Comparison of ENCODE assay signal across 18 cellular contexts in the genomic region with DNA sequence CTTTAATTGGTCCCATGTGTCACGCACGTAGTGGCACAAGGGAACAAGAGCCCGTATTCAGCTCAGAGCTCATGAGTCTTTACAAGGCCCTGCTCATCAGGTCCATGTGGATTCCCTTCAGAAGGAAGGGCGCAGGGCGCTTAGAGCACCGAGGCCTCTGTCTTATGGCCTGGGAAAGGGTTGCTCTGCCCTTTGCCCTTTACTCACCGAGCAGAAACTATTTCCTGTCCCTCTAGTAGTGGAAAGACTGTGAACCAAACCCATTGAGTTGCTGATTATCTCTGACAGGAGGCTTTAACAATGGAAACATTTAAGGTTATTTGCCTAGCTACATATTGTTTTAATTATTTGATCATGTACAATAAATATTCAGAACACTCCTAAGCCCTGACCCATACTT.
DNase-seq lines count a peak whose midpoint lies in the region; ATAC-seq, FAIRE-seq and TF ChIP-seq lines count a peak whose summit lies in the region.
"Had no signal": no experiment of that assay in that cellular context is flagged by ENCODE, and none has a peak within 500 bp of the region (broad histone marks: within the 10 kb centered on the region; RNA-seq: fewer than 3 reads in every experiment).

No MANE protein-coding gene starts in this region.

- peaks cover 19% of the 10 kb centered on the region for H3K36me3 Mint-ChIP-seq in type B pancreatic cell
- H3K36me3 Mint-ChIP-seq: CD4-positive, CD25-positive, alpha-beta regulatory T cell; CD8-positive, alpha-beta memory T cell had no signal

- intact Hi-C loops in HepG2 (cut with micrococcal nuclease; ENCODE audit: unreplicated experiment) = no loop called here
- intact Hi-C loops in right lobe of liver (cut with DNase I) = no loop called here
- intact Hi-C loops in left colon (cut with DNase I, micrococcal nuclease) = no loop called here
- intact Hi-C loops in mucosa of descending colon (cut with DNase I, micrococcal nuclease) = no loop called here

- WGBS in HepG2 (ENCODE audit: low lambda C conversion rate) = 54% methylated on average over 7 of the region's 7 CpGs
- WGBS in right lobe of liver (ENCODE audit: insufficient coverage, low coverage, low lambda C conversion rate, missing lambda C conversion rate) = 69% methylated on average over 6 of the region's 7 CpGs

- BruUV-seq in HepG2 (replicated peaks; lab: Mats Ljungman, UMichigan) = no TSS peak

- peak; percentile 24 for DNase-seq in HepG2 (ENCODE audit: low spot score)
- no peak for DNase-seq in right lobe of liver
- no peak for DNase-seq in left colon
- DNase-seq in mucosa of descending colon = no peak
- DNase-seq in type B pancreatic cell (ENCODE audit: extremely low spot score, unreplicated experiment) = no peak
- DNase-seq in COR-L47 (lab: John Stamatoyannopoulos, UW) = no peak
- DNase-seq in SHP77 treated with DMSO at 0.1 percent for 48 hours (lab: John Stamatoyannopoulos, UW) = no peak
- DNase-seq in AG08396 (ENCODE audit: low spot score) = no peak
- DNase-seq: 8988T; Caco-2; CD4-positive, CD25-positive, alpha-beta regulatory T cell; CD8-positive, alpha-beta memory T cell had no signal

- no peaks in the 10 kb centered on the region for H3K79me2 ChIP-seq in HepG2 (ENCODE audit: insufficient read depth, low read length)

- no peak overlapping the region for H2AFZ ChIP-seq in HepG2 (ENCODE audit: low read length)

- H3K27me3 ChIP-seq in HepG2 (ENCODE audit: control insufficient read depth in 1 of 2, insufficient read depth in 2 of 2, low read length in 2 of 2) (no peaks in the 10 kb centered on the region), right lobe of liver (no peaks in the 10 kb centered on the region)
- H3K27me3 ChIP-seq: BLaER1 treated with 17β-estradiol and CSF1 and Interleukin-3, amounts not matched to agents 10 nM and 100 nM had no signal

- in situ Hi-C loops in HepG2 (cut with HindIII; ENCODE audit: extremely low pct_ligation_motif_present, low pct_unique_long_range_greater_than_20kb) = loop anchor here (10.0 kb wide), 1 partner anchor 279 kb away; the partner anchor contains the start of gene MYO5B

- ATAC-seq in HepG2 (peak; percentile 87), right lobe of liver (no peak), left colon (peak; percentile 74), mucosa of descending colon (peak; percentile 66)

- H3K27ac ChIP-seq in HepG2 (ENCODE audit: extremely low read length, insufficient read depth, low read length) = no peak overlapping the region
- no peak overlapping the region for H3K27ac ChIP-seq in right lobe of liver
- H3K27ac ChIP-seq: BLaER1 treated with 17β-estradiol and CSF1 and Interleukin-3, amounts not matched to agents 10 nM and 100 nM had no signal

- H3K36me3 ChIP-seq in HepG2 (replicated peaks in 1 of 2; ENCODE audit: control insufficient read depth in 1 of 2, insufficient read depth in 2 of 2, low read length in 2 of 2) = peaks cover 0 to 11% of the 10 kb centered on the region in 2 experiments; a peak in 2 of 5 replicates
- H3K36me3 ChIP-seq in right lobe of liver = no peaks in the 10 kb centered on the region
- no peaks in the 10 kb centered on the region for H3K36me3 ChIP-seq in mucosa of descending colon (ENCODE audit: low read depth)
- H3K36me3 ChIP-seq: BLaER1 treated with 17β-estradiol and CSF1 and Interleukin-3, amounts not matched to agents 10 nM and 100 nM; HAP-1 had no signal

- no peak for TF ChIP-seq POLR2A in HepG2 (IDR thresholded peaks at IDR 0.05; ENCODE audit: insufficient read depth in 1 of 2, low read depth in 2 of 2, low read length in 2 of 2)
- TF ChIP-seq POLR2A in right lobe of liver (IDR thresholded peaks at IDR 0.05) = no peak

- no peaks in the 10 kb centered on the region for H4K20me1 ChIP-seq in HepG2 (ENCODE audit: insufficient read depth, low read length)

- TF ChIP-seq EP300 in HepG2 (IDR thresholded peaks at IDR 0.05; ENCODE audit: low read depth in 2 of 2, low read length in 2 of 2) (no peak), HepG2 (CRISPR knock-in tag; IDR thresholded peaks at IDR 0.05; ENCODE audit: borderline replicate concordance) (no peak)

- no peaks in the 10 kb centered on the region for H3K9me3 Mint-ChIP-seq in type B pancreatic cell
- H3K9me3 Mint-ChIP-seq: CD8-positive, alpha-beta memory T cell had no signal

- H3K4me3 ChIP-seq in HepG2 (replicated peaks in 1 of 3; ENCODE audit: insufficient read depth in 1 of 3, low read depth in 2 of 3, low read length in 3 of 3) (no peak overlapping the region), right lobe of liver (no peak overlapping the region), mucosa of descending colon (no peak overlapping the region)
- H3K4me3 ChIP-seq: BLaER1 treated with 17β-estradiol and CSF1 and Interleukin-3, amounts not matched to agents 10 nM and 100 nM; HAP-1 had no signal

- TF ChIP-seq CTCF in HepG2 (CRISPR knock-in tag; IDR thresholded peaks at IDR 0.05) (no peak), right lobe of liver (IDR thresholded peaks at IDR 0.05) (no peak), mucosa of descending colon (IDR thresholded peaks at IDR 0.05) (no peak), type B pancreatic cell (conservative IDR thresholded peaks at IDR 0.05) (no peak)

- no peak for TF ChIP-seq RAD21 in HepG2 (CRISPR knock-in tag; IDR thresholded peaks at IDR 0.05)

- CTCF ChIA-PET in HepG2 (lab: Yijun Ruan, JAX; ENCODE audit: low intra/inter-chr PET ratio, low total read pairs) = no interaction called here

- peak overlapping the region; percentile 11 for H3K27ac Mint-ChIP-seq in type B pancreatic cell
- H3K27ac Mint-ChIP-seq: B cell; CD4-positive, CD25-positive, alpha-beta regulatory T cell; CD8-positive, alpha-beta memory T cell had no signal

- peak; percentile 4 for FAIRE-seq in HepG2 (lab: Jason Lieb, UNC)
- FAIRE-seq: D721Med, G401.6, GM12892 had no signal

- no peak overlapping the region for H3K9ac ChIP-seq in HepG2 (ENCODE audit: insufficient read depth, low read depth, low read length)
- H3K9ac ChIP-seq: BLaER1 treated with 17β-estradiol and CSF1 and Interleukin-3, amounts not matched to agents 10 nM and 100 nM had no signal

- H3K9me3 ChIP-seq in HepG2 (ENCODE audit: low read length) = no peaks in the 10 kb centered on the region
- no peaks in the 10 kb centered on the region for H3K9me3 ChIP-seq in right lobe of liver
- H3K9me3 ChIP-seq in mucosa of descending colon = no peaks in the 10 kb centered on the region
- H3K9me3 ChIP-seq: Caco-2 had no signal

- H3K27me3 Mint-ChIP-seq in type B pancreatic cell = no peaks in the 10 kb centered on the region

- H3K4me2 ChIP-seq in HepG2 (ENCODE audit: low read depth, low read length) = no peak overlapping the region
- H3K4me2 ChIP-seq: BLaER1 treated with 17β-estradiol and CSF1 and Interleukin-3, amounts not matched to agents 10 nM and 100 nM had no signal

- POLR2A ChIA-PET in HepG2 (lab: Yijun Ruan, JAX) = no interaction called here

- H3K4me1 Mint-ChIP-seq in type B pancreatic cell (ENCODE audit: unreplicated experiment) = peaks cover 31% of the 10 kb centered on the region
- H3K4me1 Mint-ChIP-seq: CD4-positive, CD25-positive, alpha-beta regulatory T cell; CD8-positive, alpha-beta memory T cell had no signal

- no peak overlapping the region for H3K4me3 Mint-ChIP-seq in type B pancreatic cell
- H3K4me3 Mint-ChIP-seq: B cell; CD4-positive, CD25-positive, alpha-beta regulatory T cell; CD8-positive, alpha-beta memory T cell had no signal

- peaks cover 39% of the 10 kb centered on the region for H3K4me1 ChIP-seq in HepG2 (ENCODE audit: insufficient read depth, low read length)
- no peaks in the 10 kb centered on the region for H3K4me1 ChIP-seq in right lobe of liver
- H3K4me1 ChIP-seq in mucosa of descending colon (ENCODE audit: low read depth) = no peaks in the 10 kb centered on the region
- H3K4me1 ChIP-seq: HAP-1 had no signal

TF ChIP-seq in HepG2, 621 proteins besides CTCF, POLR2A, EP300 and RAD21 (continues in another document):
- TF ChIP-seq ZNF777 (CRISPR knock-in tag; IDR thresholded peaks at IDR 0.05) = no peak
- TF ChIP-seq ZSCAN5A (CRISPR knock-in tag; IDR thresholded peaks at IDR 0.05; ENCODE audit: borderline replicate concordance) = no peak
- TF ChIP-seq ZBTB33 (CRISPR knock-in tag; IDR thresholded peaks at IDR 0.05) = 0 out of 2 replicates have a peak, but pooled peaks have one; percentile 35
- peak; percentile 26; the same call in 1 of the 2 replicates for TF ChIP-seq HOXA3 (CRISPR knock-in tag; IDR thresholded peaks at IDR 0.05)

Comparison
In these comparisons a context has a peak if more than half of its experiments do, and no peak if none do; other contexts are left out.
1. ATAC-seq: peak in HepG2 (single experiment), left colon (single experiment) and mucosa of descending colon (single experiment); none in right lobe of liver (0 of 4).